In the genomic region with DNA sequence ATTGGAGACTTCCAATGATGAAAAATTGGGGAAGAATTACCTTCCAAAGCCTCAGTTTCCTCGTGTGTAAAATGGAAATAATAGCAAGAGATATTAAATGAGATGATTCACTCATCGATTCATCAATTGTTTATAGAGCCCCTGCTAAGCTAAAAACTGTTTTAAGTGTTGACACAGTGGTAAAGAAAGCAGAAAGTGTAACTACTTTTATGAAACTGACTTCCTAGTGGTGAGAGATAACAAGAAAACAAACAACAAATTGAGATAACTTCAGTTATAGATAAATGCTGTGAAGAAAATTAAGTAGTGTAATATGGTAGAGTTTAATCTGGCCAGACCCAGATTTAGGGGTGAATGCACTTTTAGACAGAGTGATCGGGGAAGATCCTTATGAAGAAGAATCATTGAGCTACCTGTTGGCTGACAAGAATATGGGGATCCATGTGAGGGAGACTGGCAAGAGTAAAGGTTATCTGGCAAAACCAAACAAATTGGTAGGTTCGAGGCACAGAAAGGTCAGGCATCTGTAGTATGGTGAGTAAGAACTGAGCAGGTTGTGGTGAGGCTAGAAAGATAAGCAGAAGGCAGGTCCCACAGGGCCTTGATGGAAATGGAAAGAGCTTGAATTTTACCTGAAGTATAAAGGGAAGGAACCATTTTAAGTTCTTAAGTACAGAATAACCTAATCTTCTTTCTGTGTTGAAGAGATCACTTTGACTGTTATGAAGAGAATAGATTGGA, we compare ENCODE assay signal across 10 cellular contexts. TPM values are rescaled to one million over a fixed set of nuclear protein-coding genes. Genes with fewer than 3 reads are reported as not detected.
DNase-seq lines count a peak whose midpoint lies in the region; ATAC-seq lines count a peak whose summit lies in the region.
"Had no signal": no experiment of that assay in that cellular context is flagged by ENCODE, and none has a peak within 500 bp of the region (broad histone marks: within the 10 kb centered on the region; RNA-seq: fewer than 3 reads in every experiment).

No MANE protein-coding gene starts in this region.

- H3K27me3 Mint-ChIP-seq in central memory CD8-positive, alpha-beta T cell, result no peaks in the 10 kb centered on the region

- DNase-seq in central memory CD8-positive, alpha-beta T cell (ENCODE audit: low spot score in 2 of 2), result no peak
- no peak for DNase-seq in GOT3 (lab: John Stamatoyannopoulos, UW)
- DNase-seq in mucosa of gallbladder (ENCODE audit: low spot score), result no peak
- DNase-seq in GM19238 (ENCODE audit: insufficient read length, low spot score), result no peak
- DNase-seq in HUDEP-2 (lab: John Stamatoyannopoulos, UW; ENCODE audit: unreplicated experiment in 76 of 76), result no peak
- DNase-seq: NCI-H1092 had no signal

- no peaks in the 10 kb centered on the region for H3K9me3 ChIP-seq in KOPT-K1 (ENCODE audit: insufficient read depth, low read length, poor library complexity, severe bottlenecking)

- peak overlapping the region; percentile 48 for H3K27ac ChIP-seq in KOPT-K1 (ENCODE audit: low read depth, low read length, poor library complexity, severe bottlenecking)
- H3K27ac ChIP-seq: epithelial cell of prostate had no signal

- ATAC-seq in GM18498 (IDR thresholded peaks at IDR 0.05; ENCODE audit: unreplicated experiment), result peak; percentile 59
- peak; percentile 49 for ATAC-seq in GM21717 (IDR thresholded peaks at IDR 0.05; ENCODE audit: unreplicated experiment)
- ATAC-seq in central memory CD8-positive, alpha-beta T cell (replicated peaks; ENCODE audit: extremely low read depth, poor library complexity, severe bottlenecking), result no peak

- H3K36me3 ChIP-seq in KOPT-K1 (ENCODE audit: insufficient read depth, low read length), result peaks cover 11% of the 10 kb centered on the region; the same call in 1 of the 2 replicates

- H3K4me1 Mint-ChIP-seq in central memory CD8-positive, alpha-beta T cell, result peaks cover 61% of the 10 kb centered on the region

- H3K9me3 Mint-ChIP-seq in central memory CD8-positive, alpha-beta T cell, result no peaks in the 10 kb centered on the region

- H3K27ac Mint-ChIP-seq in central memory CD8-positive, alpha-beta T cell (ENCODE audit: low read depth), result peak overlapping the region; percentile 91

- peaks cover 59% of the 10 kb centered on the region for H3K36me3 Mint-ChIP-seq in central memory CD8-positive, alpha-beta T cell (ENCODE audit: insufficient read depth)

- H3K4me3 Mint-ChIP-seq in central memory CD8-positive, alpha-beta T cell, result peak overlapping the region; percentile 75

RNA-seq across cellular contexts. Expression of a gene that starts 10.9 kb away (rescaled TPM):
- 29.8 TPM for total RNA-seq in mucosa of gallbladder
